ENCODE assay signal across 21 cellular contexts in genomic region chr2:15043336-15044058, GRCh38.
DNase-seq lines count a peak whose midpoint lies in the region; ATAC-seq, FAIRE-seq and TF ChIP-seq lines count a peak whose summit lies in the region.
"Had no signal": no experiment of that assay in that cellular context is flagged by ENCODE, and none has a peak within 500 bp of the region (broad histone marks: within the 10 kb centered on the region; RNA-seq: fewer than 3 reads in every experiment).

No MANE protein-coding gene starts in this region.

- CTCF ChIA-PET in AG04450 (lab: Charles Lee) (no interaction called here), H1 (lab: Charles Lee; ENCODE audit: partially characterized antibody) (interaction anchor here (1.0 to 1.9 kb wide), 3 partner anchors 11 to 26 kb away, joined by 3 to 8 read pairs (median 6); no protein-coding TSS in a partner anchor)

- DNase-seq in AG04450 (ENCODE audit: low read depth, low spot score) (no peak), NCI-H69 (lab: John Stamatoyannopoulos, UW) (peak; percentile 3), H1 (ENCODE audit: low read depth in 1 of 2, low spot score in 2 of 2) (no peak), osteoblast (ENCODE audit: insufficient read length, low spot score, missing footprints) (no peak), hypothalamus (lab: John Stamatoyannopoulos, UW) (no peak)
- DNase-seq in stimulated activated CD8-positive, alpha-beta memory T cell treated with anti-CD3 and anti-CD28 coated beads, Interleukin-4, amount 100 ng/mL, for 48 hours = no peak
- no peak for DNase-seq in stimulated activated CD4-positive, alpha-beta T cell treated with anti-CD3 and anti-CD28 coated beads, Interleukin-1b, Interleukin-23, amount 100 ng/mL, for 48 hours
- DNase-seq: activated CD4-positive, alpha-beta T cell treated with anti-CD3 and anti-CD28 coated beads for 1 hour; activated CD8-positive, alpha-beta memory T cell treated with anti-CD3 and anti-CD28 coated beads for 24 hours; activated naive CD4-positive, alpha-beta T cell treated with anti-CD3 and anti-CD28 coated beads, Interleukin-2, amount 50 U/mL, for 16 hours; activated T-cell treated with anti-CD3 and anti-CD28 coated beads, Interleukin-2, amount 50 U/mL, for 4 hours; effector CD8-positive, alpha-beta T cell; left lung; midbrain; RPMI8226; SK-N-SH had no signal

- peak overlapping the region; percentile 22 for H4K91ac ChIP-seq in H1 (replicated peaks; ENCODE audit: insufficient read length, low read length)

- TF ChIP-seq POLR2A in H1 (IDR thresholded peaks at IDR 0.05; ENCODE audit: control extremely low read depth in 1 of 2, low read depth in 2 of 2, low read length in 2 of 2) = no peak

- H4K20me1 ChIP-seq in H1 (replicated peaks in 1 of 2; ENCODE audit: control insufficient read depth in 1 of 2, insufficient read depth in 2 of 2, low read length in 2 of 2) (no peaks in the 10 kb centered on the region), osteoblast (ENCODE audit: insufficient read depth, low read length) (no peaks in the 10 kb centered on the region)

- H3K4me3 ChIP-seq in AG04450 (ENCODE audit: low read depth, low read length) (0 out of 2 replicates have a peak overlapping the region, but pooled peaks have one; percentile 8), H1 (ENCODE audit: extremely low read depth in 1 of 4, insufficient read depth in 2 of 4, low read depth in 3 of 4, low read length in 4 of 4) (no peak overlapping the region), osteoblast (ENCODE audit: insufficient read depth, low read length) (no peak overlapping the region)
- H3K4me3 ChIP-seq: ascending aorta, left lung, suprapubic skin had no signal

- peak overlapping the region; percentile 89; the same call in 1 of the 2 replicates for H2BK12ac ChIP-seq in H1 (ENCODE audit: low read depth, low read length)

- no peak overlapping the region for H4K8ac ChIP-seq in H1 (ENCODE audit: extremely low read depth, insufficient read depth, low read length)

- H3K27ac ChIP-seq in AG04450 (ENCODE audit: low read depth, low read length) (peak overlapping the region; percentile 95), H1 (ENCODE audit: low read depth, low read length) (no peak overlapping the region), osteoblast (ENCODE audit: low read depth, low read length) (no peak overlapping the region)
- H3K27ac ChIP-seq: ascending aorta, C4-2B, left lung, suprapubic skin had no signal

- no peaks in the 10 kb centered on the region for H3K36me3 ChIP-seq in H1 (ENCODE audit: control insufficient read depth in 2 of 4, insufficient read depth in 4 of 4, low read length in 3 of 4)
- no peaks in the 10 kb centered on the region for H3K36me3 ChIP-seq in osteoblast (ENCODE audit: insufficient read depth, low read length)
- H3K36me3 ChIP-seq: ascending aorta, left lung, suprapubic skin had no signal

- H3K9ac ChIP-seq in H1 (replicated peaks in 1 of 4; ENCODE audit: extremely low read depth in 1 of 4, low read depth in 3 of 4, low read length in 3 of 4) = no peak overlapping the region
- H3K9ac ChIP-seq: SK-N-SH had no signal

- H2BK20ac ChIP-seq in H1 (ENCODE audit: low read length) = peak overlapping the region; percentile 82; the same call in 1 of the 2 replicates

- H3K4me1 ChIP-seq in H1 (replicated peaks in 1 of 4; ENCODE audit: control insufficient read depth in 3 of 4, insufficient read depth in 4 of 4, low read length in 3 of 4) (peaks cover 3 to 13% (median 10%) of the 10 kb centered on the region in 4 experiments), osteoblast (ENCODE audit: insufficient read depth, low read length) (peaks cover 12% of the 10 kb centered on the region)
- H3K4me1 ChIP-seq: ascending aorta, left lung, suprapubic skin had no signal

- H2BK15ac ChIP-seq in H1 (ENCODE audit: low read length) = peak overlapping the region; percentile 88

- peak overlapping the region; percentile 84; the same call in 1 of the 2 replicates for H2BK5ac ChIP-seq in H1 (ENCODE audit: low read depth, low read length)

- POLR2A ChIA-PET in AG04450 (lab: Yijun Ruan, JAX) (interaction anchor here (0.5 to 0.6 kb wide), 2 partner anchors 184 to 707 kb away, joined by 3 to 6 read pairs; no protein-coding TSS in a partner anchor), H1 (lab: Charles Lee; ENCODE audit: partially characterized antibody) (no interaction called here)

- peak overlapping the region; percentile 4 for H4K5ac ChIP-seq in H1 (ENCODE audit: insufficient read length, low read depth, low read length)

- H3K18ac ChIP-seq in H1 (ENCODE audit: extremely low read depth, low read length) = peak overlapping the region; percentile 62

- H3K79me2 ChIP-seq in H1 (ENCODE audit: control insufficient read depth in 1 of 2, insufficient read depth in 2 of 2, low read length in 2 of 2) (no peaks in the 10 kb centered on the region), osteoblast (ENCODE audit: insufficient read depth, low read length) (no peaks in the 10 kb centered on the region)

- TF ChIP-seq RAD21 in H1 (IDR thresholded peaks at IDR 0.05 in 1 of 2, conservative IDR thresholded peaks at IDR 0.05 in 1 of 2; ENCODE audit: low read depth in 2 of 2, low read length in 2 of 2) = no peak

- no peak for TF ChIP-seq EP300 in H1 (IDR thresholded peaks at IDR 0.05; ENCODE audit: borderline replicate concordance in 1 of 2, low read depth in 2 of 2, low read length in 2 of 2)

- H2AFZ ChIP-seq in H1 (ENCODE audit: low read length) (no peak overlapping the region), osteoblast (ENCODE audit: low read length) (peak overlapping the region; percentile 4)

- TF ChIP-seq CTCF in AG04450 (IDR thresholded peaks at IDR 0.05; ENCODE audit: low read depth, low read length) = no peak
- TF ChIP-seq CTCF in H1 (IDR thresholded peaks at IDR 0.05; ENCODE audit: control extremely low read depth in 1 of 3, insufficient read depth in 1 of 3, low read depth in 1 of 3, low read length in 3 of 3) = no peak
- TF ChIP-seq CTCF in osteoblast (IDR thresholded peaks at IDR 0.05; ENCODE audit: extremely low read depth, low read depth, low read length) = no peak

- H3K23ac ChIP-seq in H1 (ENCODE audit: insufficient read length) = no peak overlapping the region

- H3K23me2 ChIP-seq in H1 (ENCODE audit: low read depth, low read length) = peaks cover 4% of the 10 kb centered on the region; the same call in 1 of the 2 replicates

- H3K56ac ChIP-seq in H1 (replicated peaks; ENCODE audit: insufficient read length, low read depth, low read length) = no peak overlapping the region

- H3K79me1 ChIP-seq in H1 (ENCODE audit: low read depth, low read length) = no peaks in the 10 kb centered on the region

- no peak overlapping the region for H3K14ac ChIP-seq in H1 (ENCODE audit: insufficient read length)

- H3K27me3 ChIP-seq in AG04450 (ENCODE audit: control insufficient read depth, insufficient read depth, low read length) (no peaks in the 10 kb centered on the region), H1 (replicated peaks in 1 of 4; ENCODE audit: control insufficient read depth in 3 of 4, extremely low read depth in 1 of 4, insufficient read depth in 3 of 4, low read length in 3 of 4) (no peaks in the 10 kb centered on the region), osteoblast (ENCODE audit: insufficient read depth, low read length) (no peaks in the 10 kb centered on the region)
- H3K27me3 ChIP-seq: ascending aorta, left lung, suprapubic skin had no signal

- no peaks in the 10 kb centered on the region for H3K9me3 ChIP-seq in AG04450 (ENCODE audit: control insufficient read depth, insufficient read depth, low read length)
- H3K9me3 ChIP-seq in H1 (ENCODE audit: insufficient read depth in 2 of 2, low read depth in 1 of 2, low read length in 1 of 2) = no peaks in the 10 kb centered on the region
- H3K9me3 ChIP-seq in osteoblast (ENCODE audit: low read depth, low read length) = no peaks in the 10 kb centered on the region
- H3K9me3 ChIP-seq: ascending aorta, left lung, SK-N-SH, suprapubic skin had no signal

- H2BK120ac ChIP-seq in H1 (replicated peaks; ENCODE audit: low read depth, low read length) = no peak overlapping the region

- 0 out of 2 replicates have a peak overlapping the region, but pooled peaks have one; percentile 56 for H2AK5ac ChIP-seq in H1 (ENCODE audit: low read depth, low read length)

- FAIRE-seq in H1 (lab: Jason Lieb, UNC) = no peak
- FAIRE-seq: D721Med had no signal

- H3K4me2 ChIP-seq in H1 (ENCODE audit: insufficient read depth in 1 of 2, low read depth in 2 of 2, low read length in 2 of 2) (peak overlapping the region; percentile 7 to 52; a peak in 3 of 4 replicates), osteoblast (ENCODE audit: insufficient read depth, low read length) (peak overlapping the region; percentile 10)
- H3K4me2 ChIP-seq: SK-N-SH had no signal

- WGBS in H1 (ENCODE audit: extremely low coverage in 1 of 2, insufficient coverage in 1 of 2, insufficient read length in 1 of 2, insufficient replicate concordance in 2 of 2, low coverage in 1 of 2, low lambda C conversion rate in 2 of 2, missing lambda C conversion rate in 1 of 2), 2 experiments = 50% methylated on average over 4 of the region's 4 CpGs; no CpG with 5 or more reads in 1 of the 2 experiments

- no peak overlapping the region for H3K4ac ChIP-seq in H1 (replicated peaks; ENCODE audit: insufficient read length, low read depth, low read length)

- no peak for ATAC-seq in HG02588 (IDR thresholded peaks at IDR 0.05; ENCODE audit: unreplicated experiment)
- ATAC-seq: activated T-cell treated with anti-CD3 and anti-CD28 coated beads, Interleukin-2, amount 50 U/mL, for 4 hours; left lung had no signal

TF ChIP-seq in H1, 55 proteins besides CTCF, POLR2A, EP300 and RAD21:
- TF ChIP-seq CREB1 (IDR thresholded peaks at IDR 0.05) (no peak), JUND (IDR thresholded peaks at IDR 0.05; ENCODE audit: low read length) (0 out of 2 replicates have a peak, but pooled peaks have one; percentile 20)
